8 cellular contexts compared by ENCODE assay signal in the genomic region with DNA sequence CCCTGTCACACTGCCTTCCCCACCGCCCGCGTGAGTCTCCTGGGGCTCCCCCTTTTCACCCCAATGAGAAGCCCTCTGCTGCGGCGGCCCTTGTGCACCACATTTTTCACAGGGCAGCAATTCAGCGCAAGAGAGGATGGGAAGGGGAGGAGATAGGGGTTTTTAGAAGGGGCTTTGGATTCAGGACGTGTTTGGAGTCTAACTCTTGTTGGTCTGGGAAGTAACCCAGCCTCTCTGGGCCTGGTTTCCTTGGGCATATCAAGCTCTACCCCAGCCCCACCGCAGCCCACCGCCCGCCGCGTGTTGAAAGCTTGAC. TPM values are rescaled to one million over a fixed set of nuclear protein-coding genes. Genes with fewer than 3 reads are reported as not detected.
DNase-seq lines count a peak whose midpoint lies in the region; ATAC-seq, FAIRE-seq and TF ChIP-seq lines count a peak whose summit lies in the region.

No MANE protein-coding gene starts in this region.

- no peaks in the 10 kb centered on the region for H3K79me2 ChIP-seq in astrocyte (ENCODE audit: insufficient read depth, low read length)

- CTCF ChIA-PET in activated CD8-positive, alpha-beta memory T cell treated with anti-CD3 and anti-CD28 coated beads, Interleukin-2, amount 10 ng/mL, durations not matched to agents 7 days and 5 days (lab: Charles Lee) = interaction anchor here (1.4 to 1.8 kb wide), 2 partner anchors 45 to 52 kb away, joined by 3 to 5 read pairs; no protein-coding TSS in a partner anchor

- no peak for ATAC-seq in activated CD8-positive, alpha-beta memory T cell treated with anti-CD3 and anti-CD28 coated beads, Interleukin-2, amount 10 ng/mL, durations not matched to agents 7 days and 5 days

- no peaks in the 10 kb centered on the region for H3K36me3 ChIP-seq in astrocyte (ENCODE audit: insufficient read depth, low read length)
- H3K36me3 ChIP-seq in testis (ENCODE audit: low read depth, missing control alignments) = no peaks in the 10 kb centered on the region

- peaks cover 60% of the 10 kb centered on the region for H3K27me3 Mint-ChIP-seq in activated CD8-positive, alpha-beta memory T cell treated with anti-CD3 and anti-CD28 coated beads, Interleukin-2, amount 10 ng/mL, durations not matched to agents 7 days and 5 days
- peaks cover 34% of the 10 kb centered on the region for H3K27me3 Mint-ChIP-seq in astrocyte (ENCODE audit: low read depth, unreplicated experiment)

- peak overlapping the region; percentile 3 for H3K27ac Mint-ChIP-seq in activated CD8-positive, alpha-beta memory T cell treated with anti-CD3 and anti-CD28 coated beads, Interleukin-2, amount 10 ng/mL, durations not matched to agents 7 days and 5 days
- H3K27ac Mint-ChIP-seq in astrocyte (ENCODE audit: unreplicated experiment) = no peak overlapping the region

- H3K4me3 ChIP-seq in astrocyte (ENCODE audit: insufficient read depth, low read depth, low read length) (peak overlapping the region; percentile 48), lower leg skin (ENCODE audit: low read depth, poor library complexity, severe bottlenecking) (peak overlapping the region; percentile 26), testis (peak overlapping the region; percentile 43 to 50)

- H3K4me1 ChIP-seq in astrocyte (ENCODE audit: insufficient read depth, low read length) (peaks cover 7% of the 10 kb centered on the region), testis (no peaks in the 10 kb centered on the region)

- peak overlapping the region; percentile 90 for H3K4me2 ChIP-seq in astrocyte (ENCODE audit: low read length)

- no peaks in the 10 kb centered on the region for H4K20me1 ChIP-seq in astrocyte (ENCODE audit: insufficient read depth, low read length)

- DNase-seq in activated CD8-positive, alpha-beta memory T cell treated with anti-CD3 and anti-CD28 coated beads, Interleukin-2, amount 10 ng/mL, durations not matched to agents 7 days and 5 days = no peak
- DNase-seq in activated CD8-positive, alpha-beta memory T cell treated with anti-CD3 and anti-CD28 coated beads for 24 hours = no peak
- DNase-seq in astrocyte (ENCODE audit: low read depth) (no peak), lower leg skin (ENCODE audit: low spot score in 2 of 2) (no peak), testis (no peak), GM19238 (ENCODE audit: insufficient read length, low spot score) (no peak), hepatic stellate cell (ENCODE audit: low spot score) (no peak), inferior parietal cortex (ENCODE audit: extremely low spot score) (no peak)

- FAIRE-seq in astrocyte (lab: Jason Lieb, UNC) = no peak

- intact Hi-C loops in lower leg skin (cut with DNase I; ENCODE audit: low total_unique reads) = no loop called here
- intact Hi-C loops in testis (cut with DNase I; ENCODE audit: low total_unique reads) = no loop called here

- H3K4me1 Mint-ChIP-seq in activated CD8-positive, alpha-beta memory T cell treated with anti-CD3 and anti-CD28 coated beads, Interleukin-2, amount 10 ng/mL, durations not matched to agents 7 days and 5 days = peaks cover 15% of the 10 kb centered on the region
- no peaks in the 10 kb centered on the region for H3K4me1 Mint-ChIP-seq in astrocyte (ENCODE audit: low read depth, unreplicated experiment)

- H3K27me3 ChIP-seq in astrocyte (ENCODE audit: insufficient read depth, low read length) = peaks cover 44% of the 10 kb centered on the region
- H3K27me3 ChIP-seq in testis = no peaks in the 10 kb centered on the region

- no peaks in the 10 kb centered on the region for H3K36me3 Mint-ChIP-seq in activated CD8-positive, alpha-beta memory T cell treated with anti-CD3 and anti-CD28 coated beads, Interleukin-2, amount 10 ng/mL, durations not matched to agents 7 days and 5 days
- H3K36me3 Mint-ChIP-seq in astrocyte (ENCODE audit: low read depth, unreplicated experiment) = no peaks in the 10 kb centered on the region

- H3K27ac ChIP-seq in astrocyte (ENCODE audit: low read depth, low read length) = no peak overlapping the region
- no peak overlapping the region for H3K27ac ChIP-seq in testis

- peak overlapping the region; percentile 84 for H2AFZ ChIP-seq in astrocyte (ENCODE audit: low read depth, low read length)

- TF ChIP-seq CTCF in astrocyte (IDR thresholded peaks at IDR 0.05; ENCODE audit: insufficient read depth, low read depth, low read length) (no peak), lower leg skin (IDR thresholded peaks at IDR 0.05) (no peak), testis (IDR thresholded peaks at IDR 0.05) (no peak)

- H3K9me3 Mint-ChIP-seq in activated CD8-positive, alpha-beta memory T cell treated with anti-CD3 and anti-CD28 coated beads, Interleukin-2, amount 10 ng/mL, durations not matched to agents 7 days and 5 days (ENCODE audit: low read depth) = no peaks in the 10 kb centered on the region
- no peaks in the 10 kb centered on the region for H3K9me3 Mint-ChIP-seq in astrocyte (ENCODE audit: unreplicated experiment)

- H3K9me3 ChIP-seq in astrocyte (ENCODE audit: insufficient read depth, low read depth, low read length) (no peaks in the 10 kb centered on the region), testis (no peaks in the 10 kb centered on the region)

- no peak for TF ChIP-seq POLR2A in lower leg skin (IDR thresholded peaks at IDR 0.05)
- no peak for TF ChIP-seq POLR2A in testis (IDR thresholded peaks at IDR 0.05)

- H3K9ac ChIP-seq in astrocyte (ENCODE audit: low read length) = peak overlapping the region; percentile 37

- H3K4me3 Mint-ChIP-seq in activated CD8-positive, alpha-beta memory T cell treated with anti-CD3 and anti-CD28 coated beads, Interleukin-2, amount 10 ng/mL, durations not matched to agents 7 days and 5 days = peak overlapping the region; percentile 62
- peak overlapping the region; percentile 82 for H3K4me3 Mint-ChIP-seq in astrocyte (ENCODE audit: unreplicated experiment)

- 23 to 44% methylated on average over 7 to 12 of the region's 12 CpGs for WGBS in lower leg skin, 2 donors
- WGBS in testis, 2 donors = 7 to 11% methylated on average over 12 of the region's 12 CpGs

RNA-seq across cellular contexts. Expression of a gene that starts 0.7 kb away (rescaled TPM):
- under 1 TPM; 0.07 to 0.15 TPM for total RNA-seq in activated CD8-positive, alpha-beta memory T cell treated with anti-CD3 and anti-CD28 coated beads, Interleukin-2, amount 10 ng/mL, durations not matched to agents 7 days and 5 days
- total RNA-seq in astrocyte = 1.5 and 1.9 TPM in 2 replicates
- 10 to 100 TPM in 2 of 4 donors, 1 to 10 TPM in 2; 2.8 to 11.8 (median 7.8) TPM for total RNA-seq in lower leg skin
- total RNA-seq in testis = 1 to 10 TPM; 2.8 to 2.9 TPM
- polyA plus RNA-seq in testis (ENCODE audit: insufficient read depth, low read depth, low replicate concordance) = 1.9 TPM

RNA-seq across cellular contexts. Expression of a gene that starts 53.9 kb away (rescaled TPM):
- total RNA-seq in activated CD8-positive, alpha-beta memory T cell treated with anti-CD3 and anti-CD28 coated beads, Interleukin-2, amount 10 ng/mL, durations not matched to agents 7 days and 5 days = 10 to 100 TPM; 11.8 to 13.4 TPM
- 36.4 and 43.1 TPM in 2 replicates for total RNA-seq in astrocyte
- total RNA-seq in lower leg skin = 1,000 to 10,000 TPM; 1,452 to 1,932 (median 1,836) TPM
- 1 to 10 TPM; 7.0 to 8.2 TPM for total RNA-seq in testis
- 13.8 TPM for polyA plus RNA-seq in testis (ENCODE audit: insufficient read depth, low read depth, low replicate concordance)

RNA-seq across cellular contexts. Expression of a gene that starts 57.2 kb away (rescaled TPM):
- not detected for total RNA-seq in activated CD8-positive, alpha-beta memory T cell treated with anti-CD3 and anti-CD28 coated beads, Interleukin-2, amount 10 ng/mL, durations not matched to agents 7 days and 5 days
- total RNA-seq in astrocyte (not detected in 2 replicates), lower leg skin (not detected), testis (not detected)
- not detected for polyA plus RNA-seq in testis (ENCODE audit: insufficient read depth, low read depth, low replicate concordance)

Comparison
In these comparisons a context has a peak if more than half of its experiments do, and no peak if none do; other contexts are left out.
1. RNA of a gene that starts 53.9 kb away (total RNA-seq): 1,452 to 1,932 TPM in lower leg skin; 36.4 to 43.1 TPM in astrocyte, 11.8 to 13.4 TPM in activated CD8-positive, alpha-beta memory T cell treated with anti-CD3 and anti-CD28 coated beads, Interleukin-2, amount 10 ng/mL, durations not matched to agents 7 days and 5 days and 7.0 to 8.2 TPM in testis; every median in the first group is over 10 times any median in the second.
2. Peak in every context shown above with its lines, with median percentiles within 50 percentile points of each other: H3K4me3 ChIP-seq.